Comparison of ENCODE assay signal across 19 cellular contexts in the genomic region with DNA sequence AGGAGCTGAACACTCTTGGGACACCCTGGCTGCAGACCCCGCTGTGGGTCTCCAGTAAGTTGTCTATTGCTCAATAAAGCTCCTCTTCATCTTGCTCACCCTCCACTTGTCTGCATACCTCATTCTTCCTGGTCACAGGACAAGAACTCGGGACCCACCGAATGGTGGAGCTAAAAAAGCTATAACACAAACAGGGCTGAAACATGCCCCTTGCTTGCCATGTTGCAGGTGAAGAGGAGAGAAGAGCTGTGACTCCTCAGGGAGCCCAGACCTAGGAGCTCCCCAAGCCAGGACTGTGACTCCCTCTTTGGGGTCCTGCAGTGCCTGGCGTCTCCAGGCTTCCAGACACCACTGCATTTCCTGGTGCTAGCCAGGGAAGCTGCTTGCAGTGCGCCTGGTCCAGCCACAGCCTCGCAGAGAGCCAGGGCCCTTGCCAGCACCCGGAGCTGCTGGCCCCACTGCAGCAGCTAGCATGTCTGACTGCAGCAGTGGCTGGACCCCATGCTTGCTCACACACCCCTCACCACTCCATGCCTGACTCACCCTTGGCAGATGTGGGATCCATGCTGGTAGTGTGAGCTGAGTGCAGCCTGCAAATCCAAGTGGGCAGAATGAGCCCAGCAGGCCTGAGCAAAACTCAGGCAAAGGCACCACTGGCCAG. TPM values are rescaled to one million over a fixed set of nuclear protein-coding genes. Genes with fewer than 3 reads are reported as not detected.
A peak's percentile ranks its signal among the peaks of the same experiment; 100 is the strongest.
DNase-seq lines count a peak whose midpoint lies in the region; ATAC-seq and TF ChIP-seq lines count a peak whose summit lies in the region.
"Had no signal": no experiment of that assay in that cellular context is flagged by ENCODE, and none has a peak within 500 bp of the region (broad histone marks: within the 10 kb centered on the region; RNA-seq: fewer than 3 reads in every experiment).

No MANE protein-coding gene starts in this region.

- CTCF ChIA-PET in activated naive CD4-positive, alpha-beta T cell treated with anti-CD3 and anti-CD28 coated beads, Interleukin-2, amount 10 ng/mL, durations not matched to agents 7 days and 5 days (lab: Charles Lee): interaction anchor here (0.8 to 1.1 kb wide), 2 partner anchors 11 to 104 kb away, joined by 3 read pairs; no protein-coding TSS in a partner anchor

- H3K4me3 Mint-ChIP-seq in activated naive CD4-positive, alpha-beta T cell treated with anti-CD3 and anti-CD28 coated beads, Interleukin-2, amount 10 ng/mL, durations not matched to agents 7 days and 5 days: peak overlapping the region; percentile 43
- H3K4me3 Mint-ChIP-seq in stimulated activated effector memory CD8-positive, alpha-beta T cell treated with anti-CD3 and anti-CD28 coated beads, Interleukin-12 subunit alpha, Interleukin-12 subunit beta, amount 100 ng/mL, for 72 hours: peak overlapping the region; percentile 66
- H3K4me3 Mint-ChIP-seq: neural crest cell had no signal

- H3K27me3 Mint-ChIP-seq in activated naive CD4-positive, alpha-beta T cell treated with anti-CD3 and anti-CD28 coated beads, Interleukin-2, amount 10 ng/mL, durations not matched to agents 7 days and 5 days: peaks cover 49% of the 10 kb centered on the region

- TF ChIP-seq CTCF in foreskin keratinocyte (conservative IDR thresholded peaks at IDR 0.05): no peak
- no peak for TF ChIP-seq CTCF in omental fat pad (IDR thresholded peaks at IDR 0.05)

- H3K27ac ChIP-seq in foreskin keratinocyte: no peak overlapping the region
- H3K27ac ChIP-seq: heart left ventricle had no signal

- no peak overlapping the region for H3K27ac Mint-ChIP-seq in activated naive CD4-positive, alpha-beta T cell treated with anti-CD3 and anti-CD28 coated beads, Interleukin-2, amount 10 ng/mL, durations not matched to agents 7 days and 5 days
- no peak overlapping the region for H3K27ac Mint-ChIP-seq in stimulated activated effector memory CD8-positive, alpha-beta T cell treated with anti-CD3 and anti-CD28 coated beads, Interleukin-12 subunit alpha, Interleukin-12 subunit beta, amount 100 ng/mL, for 72 hours
- H3K27ac Mint-ChIP-seq: activated CD8-positive, alpha-beta memory T cell treated with anti-CD3 and anti-CD28 coated beads, Interleukin-2, amount 10 ng/mL, durations not matched to agents 7 days and 5 days; brain had no signal

- H3K4me1 Mint-ChIP-seq in activated naive CD4-positive, alpha-beta T cell treated with anti-CD3 and anti-CD28 coated beads, Interleukin-2, amount 10 ng/mL, durations not matched to agents 7 days and 5 days: peaks cover 13% of the 10 kb centered on the region
- H3K4me1 Mint-ChIP-seq in stimulated activated effector memory CD8-positive, alpha-beta T cell treated with anti-CD3 and anti-CD28 coated beads, Interleukin-12 subunit alpha, Interleukin-12 subunit beta, amount 100 ng/mL, for 72 hours: peaks cover 13% of the 10 kb centered on the region

- DNase-seq in activated naive CD4-positive, alpha-beta T cell treated with anti-CD3 and anti-CD28 coated beads, Interleukin-2, amount 10 ng/mL, durations not matched to agents 7 days and 5 days: no peak
- no peak for DNase-seq in activated naive CD4-positive, alpha-beta T cell treated with Interleukin-2 at 50 U/mL for 16 hours
- DNase-seq in NCI-H69 (lab: John Stamatoyannopoulos, UW) (peak; percentile 17), foreskin keratinocyte (no peak), omental fat pad (ENCODE audit: low spot score) (no peak)
- DNase-seq in stimulated activated effector memory CD8-positive, alpha-beta T cell treated with anti-CD3 and anti-CD28 coated beads, Interleukin-12 subunit alpha, Interleukin-12 subunit beta, amount 100 ng/mL, for 72 hours (ENCODE audit: low spot score in 2 of 2): no peak
- DNase-seq: activated CD8-positive, alpha-beta memory T cell treated with anti-CD3 and anti-CD28 coated beads, Interleukin-2, amount 10 ng/mL, durations not matched to agents 7 days and 5 days; dorsolateral prefrontal cortex; heart left ventricle; NCI-H2081; NCI-H526 treated with DMSO at 0.1 percent for 48 hours; retina had no signal

- ATAC-seq in foreskin keratinocyte: peak; percentile 42
- no peak for ATAC-seq in stimulated activated effector memory CD8-positive, alpha-beta T cell treated with anti-CD3 and anti-CD28 coated beads, Interleukin-12 subunit alpha, Interleukin-12 subunit beta, amount 100 ng/mL, for 72 hours
- ATAC-seq in omental fat pad (ENCODE audit: low FRiP score): no peak
- no peak for ATAC-seq in HG02798 (IDR thresholded peaks at IDR 0.05; ENCODE audit: poor library complexity, unreplicated experiment)
- ATAC-seq in GM18519 (IDR thresholded peaks at IDR 0.05; ENCODE audit: low FRiP score, unreplicated experiment): no peak

- H3K36me3 Mint-ChIP-seq in activated naive CD4-positive, alpha-beta T cell treated with anti-CD3 and anti-CD28 coated beads, Interleukin-2, amount 10 ng/mL, durations not matched to agents 7 days and 5 days: no peaks in the 10 kb centered on the region
- H3K36me3 Mint-ChIP-seq in stimulated activated effector memory CD8-positive, alpha-beta T cell treated with anti-CD3 and anti-CD28 coated beads, Interleukin-12 subunit alpha, Interleukin-12 subunit beta, amount 100 ng/mL, for 72 hours: peaks cover 17% of the 10 kb centered on the region
- H3K36me3 Mint-ChIP-seq: activated CD8-positive, alpha-beta memory T cell treated with anti-CD3 and anti-CD28 coated beads, Interleukin-2, amount 10 ng/mL, durations not matched to agents 7 days and 5 days; brain had no signal

- no peaks in the 10 kb centered on the region for H3K4me1 ChIP-seq in foreskin keratinocyte

- no peaks in the 10 kb centered on the region for H3K27me3 ChIP-seq in foreskin keratinocyte
- H3K27me3 ChIP-seq: dorsolateral prefrontal cortex, heart left ventricle had no signal

- no peaks in the 10 kb centered on the region for H3K9me3 Mint-ChIP-seq in activated naive CD4-positive, alpha-beta T cell treated with anti-CD3 and anti-CD28 coated beads, Interleukin-2, amount 10 ng/mL, durations not matched to agents 7 days and 5 days
- no peaks in the 10 kb centered on the region for H3K9me3 Mint-ChIP-seq in stimulated activated effector memory CD8-positive, alpha-beta T cell treated with anti-CD3 and anti-CD28 coated beads, Interleukin-12 subunit alpha, Interleukin-12 subunit beta, amount 100 ng/mL, for 72 hours

RNA-seq across cellular contexts. Expression of a gene that starts 37.1 kb away (rescaled TPM):
- not detected in 2 replicates for total RNA-seq in foreskin keratinocyte
- polyA plus RNA-seq in foreskin keratinocyte: not detected in 2 replicates
- total RNA-seq in omental fat pad: under 1 TPM in 1 of 4 donors, not detected in 3; 0.09 TPM
- total RNA-seq: activated CD8-positive, alpha-beta memory T cell treated with anti-CD3 and anti-CD28 coated beads, Interleukin-2, amount 10 ng/mL, durations not matched to agents 7 days and 5 days; dorsolateral prefrontal cortex; esophagus mucosa; heart left ventricle; lung; neural crest cell had no signal
- polyA plus RNA-seq: AG04450, heart left ventricle, lung had no signal
